17 cellular contexts compared by ENCODE assay signal in the genomic region with DNA sequence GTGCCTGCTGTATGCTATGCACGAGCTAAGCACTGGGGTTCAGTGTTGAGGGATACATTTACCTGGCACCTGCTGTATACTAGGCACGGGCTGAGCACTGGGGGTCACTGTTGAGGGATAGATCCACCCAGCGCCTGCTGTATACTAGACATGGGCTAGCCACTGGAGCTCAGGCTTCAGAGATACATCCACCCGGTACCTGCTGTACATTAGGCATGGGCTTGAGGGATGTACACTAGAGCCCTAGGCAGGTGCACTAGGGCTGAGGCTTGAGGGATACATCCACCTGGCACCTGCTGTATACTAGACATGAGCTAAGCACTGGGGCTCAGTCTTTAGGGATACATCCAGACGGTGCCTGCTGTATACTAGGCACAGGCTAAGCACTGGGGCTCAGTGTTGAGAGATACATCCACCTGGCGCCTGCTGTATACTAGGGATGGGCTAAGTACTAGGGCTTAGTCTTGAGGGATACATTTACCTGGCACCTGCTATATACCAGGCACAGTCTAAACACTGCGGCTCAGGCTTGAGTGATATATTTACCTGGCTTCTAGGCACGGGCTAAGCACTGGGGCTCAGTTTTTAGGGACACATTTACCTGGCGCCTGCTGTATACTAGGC.
"Had no signal": no experiment of that assay in that cellular context is flagged by ENCODE, and none has a peak within 500 bp of the region (broad histone marks: within the 10 kb centered on the region; RNA-seq: fewer than 3 reads in every experiment).

No MANE protein-coding gene starts in this region.

- H3K27ac ChIP-seq: RWPE1, SJCRH30 had no signal

- H3K4me3 ChIP-seq: SJCRH30 had no signal

- H3K36me3 ChIP-seq: SJCRH30 had no signal

- H3K9me3 ChIP-seq: SJCRH30 had no signal

- DNase-seq: Karpas-422, KG1, MM.1S, NCI-H1092 treated with DMSO at 0.1 percent for 48 hours, NCI-H1436, NCI-H187, NCI-H2029, NCI-H2081 treated with DMSO at 0.1 percent for 48 hours, NCI-H2171, NCI-H226, NCI-H446, NCI-H510A, NCI-H524 treated with DMSO at 0.1 percent for 48 hours, NCI-H774, SHP77 treated with DMSO at 0.1 percent for 48 hours, SJCRH30 had no signal
